ENCODE assay signal across 12 cellular contexts in genomic region chr15:58476525-58477162, GRCh38. TPM values are rescaled to one million over a fixed set of nuclear protein-coding genes. Genes with fewer than 3 reads are reported as not detected.
DNase-seq lines count a peak whose midpoint lies in the region; ATAC-seq and TF ChIP-seq lines count a peak whose summit lies in the region.
"Had no signal": no experiment of that assay in that cellular context is flagged by ENCODE, and none has a peak within 500 bp of the region (broad histone marks: within the 10 kb centered on the region; RNA-seq: fewer than 3 reads in every experiment).

No MANE protein-coding gene starts in this region.

- H4K20me1 ChIP-seq in PC-9 (ENCODE audit: insufficient read depth), result no peaks in the 10 kb centered on the region

- no peaks in the 10 kb centered on the region for H3K9me2 ChIP-seq in PC-9 (ENCODE audit: insufficient read depth)

- no peak for DNase-seq in heart right ventricle
- no peak for DNase-seq in right atrium auricular region (ENCODE audit: low spot score)
- no peak for DNase-seq in activated T-helper 1 cell treated with anti-CD3 and anti-CD28 coated beads, Interleukin-12 subunit alpha, Interleukin-12 subunit beta, Interleukin-2, Interleukin-4 antibody, amounts not matched to agents 30 ng/mL and 10 ng/mL and 1 ng/mL, durations not matched to agents 14 hours and 24 hours and 36 hours (ENCODE audit: low spot score)
- DNase-seq in thyroid gland, result no peak
- no peak for DNase-seq in middle frontal gyrus (ENCODE audit: extremely low spot score, low spot score)
- DNase-seq in PC-9, result no peak
- DNase-seq in activated T-cell treated with anti-CD3 and anti-CD28 coated beads for 4 hours, result no peak
- DNase-seq: erythroblast, MG63, WERI-Rb-1 had no signal

- H3K79me2 ChIP-seq in PC-9 (ENCODE audit: low read depth), result peaks cover 17% of the 10 kb centered on the region

- peak overlapping the region; percentile 75 for H3K27ac Mint-ChIP-seq in activated T-helper 1 cell treated with anti-CD3 and anti-CD28 coated beads, Interleukin-12 subunit alpha, Interleukin-12 subunit beta, Interleukin-2, Interleukin-4 antibody, amounts not matched to agents 30 ng/mL and 10 ng/mL and 1 ng/mL, durations not matched to agents 14 hours and 24 hours and 36 hours

- H3K27ac ChIP-seq in heart right ventricle (peak overlapping the region in 6 of 10 donors; percentile 34 to 60 (median 40)), right atrium auricular region (peak overlapping the region in 1 of 2 donors; percentile 55), liver (ENCODE audit: low read depth in 1 of 2, low read length in 2 of 2) (peak overlapping the region; percentile 73 to 83), thyroid gland (peak overlapping the region; percentile 9 to 83 (median 82)), PC-9 (no peak overlapping the region)
- H3K27ac ChIP-seq: SK-N-MC, WERI-Rb-1 had no signal

- H3K36me3 ChIP-seq in heart right ventricle (no peaks in the 10 kb centered on the region), right atrium auricular region (no peaks in the 10 kb centered on the region), liver (ENCODE audit: control insufficient read depth in 4 of 4, insufficient read depth in 3 of 4, low read depth in 1 of 4, low read length in 3 of 4) (no peaks in the 10 kb centered on the region), thyroid gland (no peaks in the 10 kb centered on the region), PC-9 (ENCODE audit: low read depth) (no peaks in the 10 kb centered on the region)
- H3K36me3 ChIP-seq: MG63, WERI-Rb-1 had no signal

- no peak overlapping the region for H2AFZ ChIP-seq in PC-9

- peak overlapping the region; percentile 13 to 50 for H3K9ac ChIP-seq in liver (ENCODE audit: low read depth in 1 of 2, low read length in 2 of 2)

- H3K27me3 ChIP-seq in heart right ventricle (no peaks in the 10 kb centered on the region), right atrium auricular region (no peaks in the 10 kb centered on the region), liver (ENCODE audit: control insufficient read depth in 4 of 4, insufficient read depth in 4 of 4, low read length in 3 of 4) (no peaks in the 10 kb centered on the region), thyroid gland (no peaks in the 10 kb centered on the region), PC-9 (ENCODE audit: insufficient read depth, low read depth) (no peaks in the 10 kb centered on the region)
- H3K27me3 ChIP-seq: MG63 had no signal

- TF ChIP-seq CTCF in heart right ventricle (IDR thresholded peaks at IDR 0.05) (no peak), right atrium auricular region (IDR thresholded peaks at IDR 0.05) (no peak), liver (IDR thresholded peaks at IDR 0.05; ENCODE audit: low read depth, low read length, missing input control) (no peak), thyroid gland (IDR thresholded peaks at IDR 0.05) (no peak), PC-9 (conservative IDR thresholded peaks at IDR 0.05) (no peak)

- no TSS peak for BruUV-seq in PC-9 (replicated peaks; lab: Mats Ljungman, UMichigan)

- ATAC-seq in heart right ventricle, result no peak

- CTCF ChIA-PET in PC-9 (lab: Charles Lee), result interaction anchor here (0.6 kb wide), 1 partner anchor 37 kb away, joined by 3 read pairs; no protein-coding TSS in a partner anchor

- no peaks in the 10 kb centered on the region for H3K27me3 Mint-ChIP-seq in activated T-helper 1 cell treated with anti-CD3 and anti-CD28 coated beads, Interleukin-12 subunit alpha, Interleukin-12 subunit beta, Interleukin-2, Interleukin-4 antibody, amounts not matched to agents 30 ng/mL and 10 ng/mL and 1 ng/mL, durations not matched to agents 14 hours and 24 hours and 36 hours (ENCODE audit: insufficient read depth)

- peaks cover 65% of the 10 kb centered on the region for H3K4me1 Mint-ChIP-seq in activated T-helper 1 cell treated with anti-CD3 and anti-CD28 coated beads, Interleukin-12 subunit alpha, Interleukin-12 subunit beta, Interleukin-2, Interleukin-4 antibody, amounts not matched to agents 30 ng/mL and 10 ng/mL and 1 ng/mL, durations not matched to agents 14 hours and 24 hours and 36 hours (ENCODE audit: low read depth)

- peaks cover 0 to 54% (median 37%) of the 10 kb centered on the region in 9 donors for H3K4me1 ChIP-seq in heart right ventricle
- peaks cover 0 to 44% of the 10 kb centered on the region in 2 donors for H3K4me1 ChIP-seq in right atrium auricular region
- peaks cover 10 to 51% (median 27%) of the 10 kb centered on the region in 4 donors for H3K4me1 ChIP-seq in liver (ENCODE audit: control insufficient read depth in 4 of 4, insufficient read depth in 4 of 4, low read length in 3 of 4)
- H3K4me1 ChIP-seq in thyroid gland, result peaks cover 53 to 55% of the 10 kb centered on the region in 2 donors
- peaks cover 36% of the 10 kb centered on the region for H3K4me1 ChIP-seq in PC-9 (replicated peaks; ENCODE audit: insufficient read depth)

- whole genome bisulfite sequencing in heart right ventricle, 2 donors, result 73 to 74% methylated on average over 10 of the region's 10 CpGs
- 32% methylated on average over 10 of the region's 10 CpGs for WGBS in liver
- 50 to 64% methylated on average over 10 of the region's 10 CpGs for WGBS in thyroid gland, 2 donors

- TF ChIP-seq RAD21 in liver (IDR thresholded peaks at IDR 0.05), result peak in 1 of 2 donors; percentile 25

- H3K4me3 ChIP-seq in heart right ventricle (no peak overlapping the region), right atrium auricular region (no peak overlapping the region), liver (ENCODE audit: low read depth in 1 of 3, low read length in 3 of 3) (no peak overlapping the region), thyroid gland (replicated peaks in 1 of 3) (no peak overlapping the region), PC-9 (no peak overlapping the region)
- H3K4me3 ChIP-seq: MG63, SK-N-MC had no signal

- POLR2A ChIA-PET in PC-9 (lab: Charles Lee; ENCODE audit: unreplicated experiment), result interaction anchor here (0.5 to 0.6 kb wide), 2 partner anchors 34 to 825 kb away, joined by 3 read pairs; no protein-coding TSS in a partner anchor

- H3F3A ChIP-seq in PC-9 (ENCODE audit: insufficient read depth, low read depth), result peaks cover 16% of the 10 kb centered on the region; the same call in 1 of the 2 replicates

- no peak overlapping the region for H3K4me2 ChIP-seq in PC-9

- H3K9me3 ChIP-seq in heart right ventricle (no peaks in the 10 kb centered on the region), right atrium auricular region (no peaks in the 10 kb centered on the region), liver (ENCODE audit: control insufficient read depth in 4 of 4, low read length in 3 of 4) (no peaks in the 10 kb centered on the region), thyroid gland (no peaks in the 10 kb centered on the region), PC-9 (ENCODE audit: insufficient read depth, low read depth) (no peaks in the 10 kb centered on the region)
- H3K9me3 ChIP-seq: MG63 had no signal

- H3K9me3 Mint-ChIP-seq in activated T-helper 1 cell treated with anti-CD3 and anti-CD28 coated beads, Interleukin-12 subunit alpha, Interleukin-12 subunit beta, Interleukin-2, Interleukin-4 antibody, amounts not matched to agents 30 ng/mL and 10 ng/mL and 1 ng/mL, durations not matched to agents 14 hours and 24 hours and 36 hours, result no peaks in the 10 kb centered on the region

- intact Hi-C loops in heart right ventricle (cut with DNase I) (no loop called here), thyroid gland (cut with DNase I) (loop anchor here (10.0 kb wide), 1 partner anchor 48 kb away; no protein-coding TSS in a partner anchor), PC-9 (cut with micrococcal nuclease; ENCODE audit: unreplicated experiment) (loop anchor here (10.0 kb wide), 1 partner anchor 298 kb away; the partner anchor contains the start of gene MINDY2)
- intact Hi-C loops in activated T-helper 1 cell treated with anti-CD3 and anti-CD28 coated beads, Interleukin-12 subunit alpha, Interleukin-12 subunit beta, Interleukin-2, Interleukin-4 antibody, amounts not matched to agents 30 ng/mL and 10 ng/mL and 1 ng/mL, durations not matched to agents 14 hours and 24 hours and 36 hours (cut with micrococcal nuclease), result no loop called here

- no peak for TF ChIP-seq POLR2A in thyroid gland (IDR thresholded peaks at IDR 0.05)

- no peak overlapping the region for H3K4me3 Mint-ChIP-seq in activated T-helper 1 cell treated with anti-CD3 and anti-CD28 coated beads, Interleukin-12 subunit alpha, Interleukin-12 subunit beta, Interleukin-2, Interleukin-4 antibody, amounts not matched to agents 30 ng/mL and 10 ng/mL and 1 ng/mL, durations not matched to agents 14 hours and 24 hours and 36 hours

- H3K36me3 Mint-ChIP-seq in activated T-helper 1 cell treated with anti-CD3 and anti-CD28 coated beads, Interleukin-12 subunit alpha, Interleukin-12 subunit beta, Interleukin-2, Interleukin-4 antibody, amounts not matched to agents 30 ng/mL and 10 ng/mL and 1 ng/mL, durations not matched to agents 14 hours and 24 hours and 36 hours (ENCODE audit: low read depth), result peaks cover 12% of the 10 kb centered on the region

TF ChIP-seq in liver, 16 proteins besides CTCF, POLR2A, EP300 and RAD21:
- TF ChIP-seq YY1 (IDR thresholded peaks at IDR 0.05) (peak; percentile 34), JUND (IDR thresholded peaks at IDR 0.05) (peak in 1 of 2 donors; percentile 19), FOXA1 (IDR thresholded peaks at IDR 0.05) (no peak), RXRA (IDR thresholded peaks at IDR 0.05) (peak in 1 of 2 donors; percentile 67), NR2F2 (IDR thresholded peaks at IDR 0.05) (peak; percentile 6), FOXA2 (IDR thresholded peaks at IDR 0.05) (peak; percentile 17), MAX (IDR thresholded peaks at IDR 0.05) (no peak), EGR1 (IDR thresholded peaks at IDR 0.05; ENCODE audit: low read depth in 2 of 2) (no peak), HNF4A (conservative IDR thresholded peaks at IDR 0.05) (peak in 1 of 2 donors; percentile 74)

RNA-seq across cellular contexts. Expression of gene LIPC, which starts 44.9 kb away (rescaled TPM):
- total RNA-seq in heart right ventricle (1 to 10 TPM in 1 of 10 donors, under 1 TPM in 8, not detected in 1; 0.23 to 1.3 (median 0.42) TPM), right atrium auricular region (under 1 TPM; 0.52 to 0.59 TPM), liver (100 to 1,000 TPM; 136 to 268 TPM), thyroid gland (1 to 10 TPM in 3 of 4 donors, under 1 TPM in 1; 0.81 to 4.6 (median 1.8) TPM), PC-9 (2021) (not detected in 2 replicates)
- polyA plus RNA-seq in heart right ventricle (under 1 TPM; 0.22 to 0.44 TPM), liver (100 to 1,000 TPM in 1 of 2 donors, 10 to 100 TPM in 1; 60.1 to 126 TPM)
- 0.62 and 0.69 TPM in 2 replicates for total RNA-seq in activated T-helper 1 cell treated with anti-CD3 and anti-CD28 coated beads, Interleukin-12 subunit alpha, Interleukin-12 subunit beta, Interleukin-2, Interleukin-4 antibody, amounts not matched to agents 30 ng/mL and 10 ng/mL and 1 ng/mL, durations not matched to agents 14 hours and 24 hours and 36 hours

Comparison
In these comparisons a context has a peak if more than half of its experiments do, and no peak if none do; other contexts are left out.
1. RNA of gene LIPC, which starts 44.9 kb away (total RNA-seq): 136 to 268 TPM in liver; 0.81 to 4.6 TPM in thyroid gland, 0.62 to 0.69 TPM in activated T-helper 1 cell treated with anti-CD3 and anti-CD28 coated beads, Interleukin-12 subunit alpha, Interleukin-12 subunit beta, Interleukin-2, Interleukin-4 antibody, amounts not matched to agents 30 ng/mL and 10 ng/mL and 1 ng/mL, durations not matched to agents 14 hours and 24 hours and 36 hours, 0.52 to 0.59 TPM in right atrium auricular region, 0.23 to 1.3 TPM in heart right ventricle and not detected in PC-9; every median in the first group is over 10 times any median in the second.
2. intact Hi-C loops: an anchor here in thyroid gland (10.0 kb wide) and PC-9 (10.0 kb wide); none called in heart right ventricle and activated T-helper 1 cell treated with anti-CD3 and anti-CD28 coated beads, Interleukin-12 subunit alpha, Interleukin-12 subunit beta, Interleukin-2, Interleukin-4 antibody, amounts not matched to agents 30 ng/mL and 10 ng/mL and 1 ng/mL, durations not matched to agents 14 hours and 24 hours and 36 hours.